Comparison of ENCODE assay signal across 9 cellular contexts in genomic region chr3:86989611-86990010, GRCh38. TPM values are rescaled to one million over a fixed set of nuclear protein-coding genes. Genes with fewer than 3 reads are reported as not detected.
DNase-seq lines count a peak whose midpoint lies in the region; TF ChIP-seq lines count a peak whose summit lies in the region.
"Had no signal": no experiment of that assay in that cellular context is flagged by ENCODE, and none has a peak within 500 bp of the region (broad histone marks: within the 10 kb centered on the region; RNA-seq: fewer than 3 reads in every experiment).

No MANE protein-coding gene starts in this region.

- DNase-seq in transverse colon (no peak), HK-2 (ENCODE audit: unreplicated experiment) (no peak), DMS53 treated with DMSO at 0.1 percent for 48 hours (lab: John Stamatoyannopoulos, UW; ENCODE audit: unreplicated experiment) (no peak), GM13976 (ENCODE audit: low spot score) (no peak)
- DNase-seq: DMS79 had no signal

- H3K4me3 ChIP-seq in HUES6 (ENCODE audit: low read depth, low read length) (peak overlapping the region; percentile 73), ectodermal cell (ENCODE audit: insufficient read depth, low read depth, low read length) (peak overlapping the region; percentile 66), mucosa of rectum (ENCODE audit: low read length in 2 of 2) (peak overlapping the region; percentile 45 to 72), transverse colon (peak overlapping the region; percentile 53 to 66 (median 58))

- H3K4me1 ChIP-seq in HUES6 (ENCODE audit: control insufficient read depth, insufficient read depth, low read length) (peaks cover 15% of the 10 kb centered on the region), ectodermal cell (ENCODE audit: control insufficient read depth, insufficient read depth, low read length) (no peaks in the 10 kb centered on the region), mucosa of rectum (ENCODE audit: control insufficient read depth in 2 of 2, insufficient read depth in 2 of 2, low read length in 2 of 2) (peaks cover 3 to 4% of the 10 kb centered on the region in 2 donors), transverse colon (peaks cover 0 to 6% (median 2%) of the 10 kb centered on the region in 4 donors)

- TF ChIP-seq CTCF in transverse colon (IDR thresholded peaks at IDR 0.05) (no peak), GM13976 (IDR thresholded peaks at IDR 0.05; ENCODE audit: borderline replicate concordance, control extremely low read depth, extremely low read depth, insufficient read depth, missing control alignments) (no peak)

- H3K27ac ChIP-seq in HUES6 (ENCODE audit: low read depth, low read length): no peak overlapping the region
- no peak overlapping the region for H3K27ac ChIP-seq in ectodermal cell (ENCODE audit: insufficient read depth, low read depth, low read length, poor library complexity, severe bottlenecking)
- peak overlapping the region in 1 of 2 donors; percentile 19 for H3K27ac ChIP-seq in mucosa of rectum (ENCODE audit: low read depth in 2 of 2, low read length in 2 of 2)
- peak overlapping the region; percentile 79 to 91 (median 88) for H3K27ac ChIP-seq in transverse colon

- intact Hi-C loops in transverse colon (cut with DNase I; ENCODE audit: low total_unique reads): no loop called here

- H3K27me3 ChIP-seq in HUES6 (ENCODE audit: control insufficient read depth, insufficient read depth, low read length): peaks cover 19% of the 10 kb centered on the region
- peaks cover 14% of the 10 kb centered on the region for H3K27me3 ChIP-seq in ectodermal cell (ENCODE audit: control insufficient read depth, insufficient read depth, low read length, poor library complexity, severe bottlenecking)
- peaks cover 9 to 15% of the 10 kb centered on the region in 2 donors for H3K27me3 ChIP-seq in mucosa of rectum (ENCODE audit: control insufficient read depth in 2 of 2, insufficient read depth in 2 of 2, low read length in 2 of 2)
- H3K27me3 ChIP-seq in transverse colon: peaks cover 37% of the 10 kb centered on the region

- H3K9ac ChIP-seq in HUES6 (ENCODE audit: low read length) (peak overlapping the region; percentile 66), mucosa of rectum (ENCODE audit: low read depth in 1 of 2, low read length in 2 of 2) (no peak overlapping the region)

- no peak for TF ChIP-seq EP300 in transverse colon (IDR thresholded peaks at IDR 0.05; ENCODE audit: low read depth)

- in situ Hi-C loops in transverse colon (cut with MboI; ENCODE audit: low pct_ligation_motif_present in 1 of 4, low pct_unique_long_range_greater_than_20kb in 1 of 4, low sequenced_read_pairs in 3 of 4): no loop called here
- in situ Hi-C loops in GM13976 (cut with MboI; ENCODE audit: low sequenced_read_pairs, unreplicated experiment): no loop called here

- 73 to 79% methylated on average over 7 of the region's 7 CpGs for WGBS in ectodermal cell, 2 experiments
- 56 to 59% methylated on average over 4 to 7 of the region's 7 CpGs for WGBS in transverse colon (ENCODE audit: low coverage in 1 of 2), 2 donors

- no peaks in the 10 kb centered on the region for H3K9me3 ChIP-seq in HUES6 (ENCODE audit: control insufficient read depth, insufficient read depth, low read depth, low read length)
- no peaks in the 10 kb centered on the region for H3K9me3 ChIP-seq in ectodermal cell (ENCODE audit: control insufficient read depth, low read length)
- H3K9me3 ChIP-seq in mucosa of rectum (ENCODE audit: control insufficient read depth in 2 of 2, low read length in 2 of 2): no peaks in the 10 kb centered on the region
- H3K9me3 ChIP-seq in transverse colon: no peaks in the 10 kb centered on the region

- no peak for TF ChIP-seq POLR2A in transverse colon (IDR thresholded peaks at IDR 0.05)

- H3K36me3 ChIP-seq in HUES6 (ENCODE audit: control insufficient read depth, insufficient read depth, low read length) (no peaks in the 10 kb centered on the region), ectodermal cell (ENCODE audit: control insufficient read depth, insufficient read depth, low read length) (no peaks in the 10 kb centered on the region), mucosa of rectum (ENCODE audit: control insufficient read depth in 2 of 2, insufficient read depth in 2 of 2, low read length in 2 of 2) (no peaks in the 10 kb centered on the region), transverse colon (no peaks in the 10 kb centered on the region)

RNA-seq across cellular contexts. Expression of gene VGLL3, which starts 1.3 kb away (rescaled TPM):
- polyA plus RNA-seq in ectodermal cell (2013, experiment 1 of 4): 56.8 TPM
- polyA plus RNA-seq in ectodermal cell (2013, experiment 2 of 4): 32.2 TPM
- 17.2 TPM for polyA plus RNA-seq in ectodermal cell (2013, experiment 3 of 4)
- polyA plus RNA-seq in ectodermal cell (2013, experiment 4 of 4): 24.7 TPM
- total RNA-seq in transverse colon: 100 to 1,000 TPM in 1 of 4 donors, 1 to 10 TPM in 3; 3.8 to 138 (median 8.0) TPM
- total RNA-seq: activated CD8-positive, alpha-beta memory T cell treated with anti-CD3 and anti-CD28 coated beads for 36 hours had no signal

Comparison
In these comparisons a context has a peak if more than half of its experiments do, and no peak if none do; other contexts are left out.
1. H3K27ac ChIP-seq: peak in transverse colon (4 of 4); none in HUES6 (single experiment) and ectodermal cell (single experiment).
2. Peak in every context shown above with its lines, with median percentiles within 50 percentile points of each other: H3K4me3 ChIP-seq.